9 cellular contexts compared by ENCODE assay signal in the genomic region with DNA sequence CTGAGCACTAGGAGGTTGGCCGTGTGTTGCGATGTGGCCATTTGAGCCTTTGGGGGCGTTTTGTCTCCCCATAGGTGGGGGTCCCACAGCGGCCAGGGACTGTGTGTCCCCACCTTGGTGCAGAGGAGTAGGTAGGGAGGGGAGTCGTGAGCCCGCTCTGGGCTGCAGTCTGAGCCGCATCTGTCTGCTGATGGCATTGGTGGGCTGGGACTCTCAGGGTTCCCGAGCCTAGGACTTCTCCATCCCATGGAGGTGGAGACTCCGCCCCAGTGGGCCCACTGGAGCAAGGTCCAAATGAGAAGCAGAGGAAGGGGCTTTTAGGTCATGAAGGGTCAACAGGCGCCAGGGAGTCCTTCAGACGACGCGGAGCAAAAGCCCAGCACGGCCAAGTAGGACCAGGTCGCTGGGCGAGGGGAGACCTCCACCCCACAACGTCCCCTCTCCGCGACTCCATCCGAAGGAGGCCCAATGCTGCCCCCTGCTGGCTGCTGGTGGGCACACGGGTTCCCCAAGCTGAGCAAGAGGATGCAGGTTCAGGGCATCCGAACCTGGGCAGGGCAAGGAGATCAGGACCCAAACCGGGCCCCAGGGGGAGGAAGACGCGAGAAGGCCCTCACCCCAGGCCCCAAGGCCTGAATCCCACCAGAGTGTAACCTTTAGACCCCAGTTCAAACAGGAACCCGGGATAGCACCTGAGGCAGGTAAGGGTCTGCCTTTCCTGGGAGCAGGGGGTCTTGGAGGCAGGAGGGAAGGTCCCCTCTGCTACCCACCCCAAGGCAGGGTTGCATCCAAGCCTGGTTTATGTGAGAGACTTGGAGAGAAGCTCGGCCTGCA. TPM values are rescaled to one million over a fixed set of nuclear protein-coding genes. Genes with fewer than 3 reads are reported as not detected.
DNase-seq lines count a peak whose midpoint lies in the region; ATAC-seq, FAIRE-seq and TF ChIP-seq lines count a peak whose summit lies in the region.
"Had no signal": no experiment of that assay in that cellular context is flagged by ENCODE, and none has a peak within 500 bp of the region (broad histone marks: within the 10 kb centered on the region; RNA-seq: fewer than 3 reads in every experiment).

No MANE protein-coding gene starts in this region.

- peaks cover 9 to 14% of the 10 kb centered on the region in 2 donors for H3K9me3 Mint-ChIP-seq in activated naive CD4-positive, alpha-beta T cell treated with anti-CD3 and anti-CD28 coated beads, Interleukin-2, amount 50 U/mL, for 72 hours

- H3K4me1 ChIP-seq in HepG2 (ENCODE audit: insufficient read depth, low read length): no peaks in the 10 kb centered on the region

- H3K27me3 ChIP-seq in SU-DHL-6 (ENCODE audit: low read length) (no peaks in the 10 kb centered on the region), HepG2 (ENCODE audit: control insufficient read depth in 1 of 2, insufficient read depth in 2 of 2, low read length in 2 of 2) (peaks cover 2 to 14% of the 10 kb centered on the region in 2 experiments; a peak in 4 of 5 replicates)

- H3K27ac Mint-ChIP-seq in activated naive CD4-positive, alpha-beta T cell treated with anti-CD3 and anti-CD28 coated beads, Interleukin-2, amount 50 U/mL, for 72 hours: no peak overlapping the region

- peak; percentile 77 for DNase-seq in GM13977 (ENCODE audit: low spot score)
- DNase-seq in activated naive CD4-positive, alpha-beta T cell treated with anti-CD3 and anti-CD28 coated beads, Interleukin-2, amount 50 U/mL, for 72 hours (ENCODE audit: low spot score in 2 of 2): peak; percentile 65 to 86
- DNase-seq in HepG2 (ENCODE audit: low spot score): no peak
- peak; percentile 27 to 43 for DNase-seq in stimulated activated CD8-positive, alpha-beta memory T cell treated with anti-CD3 and anti-CD28 coated beads, Interleukin-15, amount 100 ng/mL, for 48 hours (ENCODE audit: low read depth in 2 of 2)
- DNase-seq in AG20443 (ENCODE audit: low spot score): no peak
- DNase-seq: IMR-90 had no signal

- peaks cover 15 to 16% of the 10 kb centered on the region in 2 donors for H3K36me3 Mint-ChIP-seq in activated naive CD4-positive, alpha-beta T cell treated with anti-CD3 and anti-CD28 coated beads, Interleukin-2, amount 50 U/mL, for 72 hours

- 69% methylated on average over 7 of the region's 27 CpGs for WGBS in HepG2 (ENCODE audit: low lambda C conversion rate)

- no peaks in the 10 kb centered on the region for H3F3A ChIP-seq in SU-DHL-6 (ENCODE audit: insufficient read depth)

- H3K79me2 ChIP-seq in SU-DHL-6 (ENCODE audit: insufficient read depth, low read length) (no peaks in the 10 kb centered on the region), HepG2 (ENCODE audit: insufficient read depth, low read length) (no peaks in the 10 kb centered on the region)

- ATAC-seq in activated naive CD4-positive, alpha-beta T cell treated with anti-CD3 and anti-CD28 coated beads, Interleukin-2, amount 50 U/mL, for 72 hours: peak; percentile 53 to 81
- peak; percentile 75 for ATAC-seq in HepG2
- ATAC-seq in GM18868 (IDR thresholded peaks at IDR 0.05; ENCODE audit: unreplicated experiment): no peak
- no peak for ATAC-seq in GM18520 (IDR thresholded peaks at IDR 0.05; ENCODE audit: unreplicated experiment)

- no peak for TF ChIP-seq RAD21 in HepG2 (CRISPR knock-in tag; IDR thresholded peaks at IDR 0.05)

- H4K20me1 ChIP-seq in SU-DHL-6 (ENCODE audit: low read depth, low read length): no peaks in the 10 kb centered on the region
- peaks cover 7% of the 10 kb centered on the region; the same call in 1 of the 2 replicates for H4K20me1 ChIP-seq in HepG2 (ENCODE audit: insufficient read depth, low read length)

- H3K4me2 ChIP-seq in SU-DHL-6 (ENCODE audit: low read depth, low read length, poor library complexity, severe bottlenecking) (no peak overlapping the region), HepG2 (ENCODE audit: low read depth, low read length) (no peak overlapping the region)

- H3K36me3 ChIP-seq in SU-DHL-6 (ENCODE audit: low read length): no peaks in the 10 kb centered on the region
- no peaks in the 10 kb centered on the region for H3K36me3 ChIP-seq in HepG2 (replicated peaks in 1 of 2; ENCODE audit: control insufficient read depth in 1 of 2, insufficient read depth in 2 of 2, low read length in 2 of 2)

- H3K9me2 ChIP-seq in SU-DHL-6 (replicated peaks; ENCODE audit: insufficient read depth, low read length): no peaks in the 10 kb centered on the region

- TF ChIP-seq POLR2A in HepG2 (IDR thresholded peaks at IDR 0.05; ENCODE audit: insufficient read depth in 1 of 2, low read depth in 2 of 2, low read length in 2 of 2): no peak

- H3K4me3 ChIP-seq in SU-DHL-6 (ENCODE audit: insufficient read depth, low read length, poor library complexity, severe bottlenecking): no peak overlapping the region
- no peak overlapping the region for H3K4me3 ChIP-seq in HepG2 (replicated peaks in 1 of 3; ENCODE audit: insufficient read depth in 1 of 3, low read depth in 2 of 3, low read length in 3 of 3)

- BruUV-seq in HepG2 (replicated peaks; lab: Mats Ljungman, UMichigan): no TSS peak

- TF ChIP-seq CTCF in GM13977 (IDR thresholded peaks at IDR 0.05; ENCODE audit: extremely low read depth, insufficient read depth, missing control alignments) (peak; percentile 76), SU-DHL-6 (IDR thresholded peaks at IDR 0.05; ENCODE audit: insufficient read depth, low read length, poor library complexity, severe bottlenecking) (peak; percentile 51), HepG2 (CRISPR knock-in tag; IDR thresholded peaks at IDR 0.05) (peak; percentile 73)

- no peak for FAIRE-seq in HepG2 (lab: Jason Lieb, UNC)

- POLR2A ChIA-PET in HepG2 (lab: Yijun Ruan, JAX): no interaction called here

- TF ChIP-seq EP300 in HepG2 (IDR thresholded peaks at IDR 0.05; ENCODE audit: low read depth in 2 of 2, low read length in 2 of 2): no peak
- no peak for TF ChIP-seq EP300 in HepG2 (CRISPR knock-in tag; IDR thresholded peaks at IDR 0.05; ENCODE audit: borderline replicate concordance)

- H3K9me3 ChIP-seq in SU-DHL-6 (ENCODE audit: insufficient read depth, low read length): no peaks in the 10 kb centered on the region
- H3K9me3 ChIP-seq in HepG2 (ENCODE audit: low read length): peaks cover 5% of the 10 kb centered on the region; the same call in 1 of the 2 replicates

- intact Hi-C loops in HepG2 (cut with micrococcal nuclease; ENCODE audit: unreplicated experiment): no loop called here

- H2AFZ ChIP-seq in SU-DHL-6 (ENCODE audit: low read depth, low read length, severe bottlenecking) (no peak overlapping the region), HepG2 (ENCODE audit: low read length) (no peak overlapping the region)

- in situ Hi-C loops in GM13977 (cut with MboI; ENCODE audit: low pct_unique_long_range_greater_than_20kb, low sequenced_read_pairs, unreplicated experiment) (no loop called here), HepG2 (cut with HindIII; ENCODE audit: extremely low pct_ligation_motif_present, low pct_unique_long_range_greater_than_20kb) (no loop called here)

- H3K9ac ChIP-seq in SU-DHL-6 (ENCODE audit: low read length) (no peak overlapping the region), HepG2 (ENCODE audit: insufficient read depth, low read depth, low read length) (no peak overlapping the region)

- CTCF ChIA-PET in HepG2 (lab: Yijun Ruan, JAX; ENCODE audit: low intra/inter-chr PET ratio, low total read pairs): no interaction called here

- H3K27ac ChIP-seq in SU-DHL-6 (ENCODE audit: low read depth, low read length): no peak overlapping the region
- H3K27ac ChIP-seq in HepG2 (ENCODE audit: extremely low read length, insufficient read depth, low read length): no peak overlapping the region

TF ChIP-seq in HepG2, 621 proteins besides CTCF, POLR2A, EP300 and RAD21:
- peak; percentile 47 for TF ChIP-seq STAG1 (CRISPR knock-in tag; IDR thresholded peaks at IDR 0.05)
- TF ChIP-seq ZNF24 (IDR thresholded peaks at IDR 0.05): no peak

RNA-seq across cellular contexts. Expression of a gene that starts 14.9 kb away (rescaled TPM):
- 1 to 10 TPM in 1 of 2 donors, under 1 TPM in 1; 0.80 to 1.3 TPM for total RNA-seq in activated naive CD4-positive, alpha-beta T cell treated with anti-CD3 and anti-CD28 coated beads, Interleukin-2, amount 50 U/mL, for 72 hours
- 0.07 TPM in 1 of 2 replicates, not detected in the other for total RNA-seq in HepG2 (2016; rRNA removed; fragmentation: Illumina TruSeq; extraction: Trizol)
- total RNA-seq in HepG2 (2016; cell fraction: cytosol; rRNA removed; fragmentation: Illumina TruSeq; extraction: Trizol; ENCODE audit: low read depth): not detected in 2 replicates
- total RNA-seq in HepG2 (2016; cell fraction: insoluble cytoplasmic fraction; rRNA removed; fragmentation: Illumina TruSeq; extraction: Trizol): 0.09 TPM in 1 of 2 replicates, not detected in the other
- total RNA-seq in HepG2 (2016; cell fraction: membrane; rRNA removed; fragmentation: Illumina TruSeq; extraction: Trizol): 0.03 TPM in 1 of 2 replicates, not detected in the other
- 0.22 and 0.31 TPM in 2 replicates for total RNA-seq in HepG2 (2016; cell fraction: nucleus; rRNA removed; fragmentation: Illumina TruSeq; extraction: Trizol)
- polyA plus RNA-seq in HepG2 (2011; rRNA removed): 0.11 and 0.13 TPM in 2 replicates
- polyA plus RNA-seq in HepG2 (2011; cell fraction: cytosol; rRNA removed): 0.01 and 0.03 TPM in 2 replicates
- polyA plus RNA-seq in HepG2 (2011; cell fraction: nucleus; rRNA removed): 1.1 and 1.5 TPM in 2 replicates
- 0.08 and 0.16 TPM in 2 replicates for polyA plus RNA-seq in HepG2 (2012)
- 0.01 TPM in 1 of 2 replicates, not detected in the other for polyA plus RNA-seq in HepG2 (2016; cell fraction: cytosol; fragmentation: Illumina TruSeq; extraction: Trizol; ENCODE audit: low read depth)
- 0.03 and 0.05 TPM in 2 replicates for polyA plus RNA-seq in HepG2 (2016; cell fraction: insoluble cytoplasmic fraction; fragmentation: Illumina TruSeq; extraction: Trizol; ENCODE audit: low read depth)
- polyA plus RNA-seq in HepG2 (2016; cell fraction: membrane; fragmentation: Illumina TruSeq; extraction: Trizol; ENCODE audit: low read depth): 0.03 TPM in 1 of 2 replicates, not detected in the other
- polyA plus RNA-seq in HepG2 (2016; cell fraction: nucleus; fragmentation: Illumina TruSeq; extraction: Trizol; ENCODE audit: insufficient read depth, low read depth): 0.33 and 0.36 TPM in 2 replicates
- polyA minus RNA-seq in HepG2 (2011; rRNA and poly(A)+ RNA removed; ENCODE audit: low replicate concordance): 0.84 and 0.87 TPM in 2 replicates
- polyA minus RNA-seq in HepG2 (2011; cell fraction: cytosol; rRNA and poly(A)+ RNA removed): 0.09 and 0.10 TPM in 2 replicates
- 1.7 and 2.5 TPM in 2 replicates for polyA minus RNA-seq in HepG2 (2011; cell fraction: nucleus; rRNA and poly(A)+ RNA removed)

Comparison
In these comparisons a context has a peak if more than half of its experiments do, and no peak if none do; other contexts are left out.
1. DNase-seq: peak in GM13977 (single experiment), activated naive CD4-positive, alpha-beta T cell treated with anti-CD3 and anti-CD28 coated beads, Interleukin-2, amount 50 U/mL, for 72 hours (2 of 2) and stimulated activated CD8-positive, alpha-beta memory T cell treated with anti-CD3 and anti-CD28 coated beads, Interleukin-15, amount 100 ng/mL, for 48 hours (2 of 2); none in HepG2 (single experiment) and AG20443 (single experiment).
2. ATAC-seq: peak in activated naive CD4-positive, alpha-beta T cell treated with anti-CD3 and anti-CD28 coated beads, Interleukin-2, amount 50 U/mL, for 72 hours (2 of 2) and HepG2 (single experiment); none in GM18868 (single experiment) and GM18520 (single experiment).
3. Peak in every context shown above with its lines, with median percentiles within 50 percentile points of each other: CTCF ChIP-seq.